2 cellular contexts compared by ENCODE assay signal in the genomic region with DNA sequence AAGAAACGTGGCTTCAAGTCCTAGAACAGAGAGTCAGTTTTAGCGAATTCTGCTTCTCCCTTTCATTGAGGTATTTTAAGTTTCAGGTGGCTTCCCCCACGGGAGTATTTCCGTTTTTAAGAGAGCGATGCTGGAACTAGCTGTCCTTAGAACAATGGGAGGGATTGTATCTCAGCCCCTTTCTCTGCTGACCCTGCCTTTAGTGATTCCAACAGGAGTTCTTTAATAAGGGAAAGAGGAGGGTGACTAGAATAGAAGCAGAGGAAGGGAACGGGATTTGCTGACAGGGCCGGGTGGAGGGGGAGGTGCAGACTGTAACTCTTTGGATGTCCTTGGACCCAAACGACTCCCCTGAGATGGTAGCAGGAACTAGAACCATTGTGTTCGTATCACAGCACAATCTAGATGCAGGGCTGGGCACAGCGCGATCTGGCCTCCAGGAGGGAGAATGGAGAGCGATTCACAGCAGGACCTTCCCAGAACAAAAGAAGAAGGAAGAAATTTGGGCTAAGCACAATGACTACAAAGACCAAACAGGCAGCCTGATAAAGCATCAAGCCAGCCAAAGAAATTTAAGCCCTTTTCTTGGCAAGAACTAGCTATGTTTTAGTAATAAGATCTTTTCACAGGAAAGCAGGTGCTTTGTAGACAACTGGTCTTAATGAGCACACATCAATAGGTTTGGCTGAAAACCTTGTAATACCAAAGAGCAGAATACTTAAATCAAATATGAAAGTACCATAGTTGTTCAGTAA.
A peak's percentile ranks its signal among the peaks of the same experiment; 100 is the strongest.
TF ChIP-seq lines count a peak whose summit lies in the region.

No MANE protein-coding gene starts in this region.

TF ChIP-seq in GM23338, 12 proteins besides CTCF, POLR2A, EP300 and RAD21:
- TF ChIP-seq, protein P1, sequence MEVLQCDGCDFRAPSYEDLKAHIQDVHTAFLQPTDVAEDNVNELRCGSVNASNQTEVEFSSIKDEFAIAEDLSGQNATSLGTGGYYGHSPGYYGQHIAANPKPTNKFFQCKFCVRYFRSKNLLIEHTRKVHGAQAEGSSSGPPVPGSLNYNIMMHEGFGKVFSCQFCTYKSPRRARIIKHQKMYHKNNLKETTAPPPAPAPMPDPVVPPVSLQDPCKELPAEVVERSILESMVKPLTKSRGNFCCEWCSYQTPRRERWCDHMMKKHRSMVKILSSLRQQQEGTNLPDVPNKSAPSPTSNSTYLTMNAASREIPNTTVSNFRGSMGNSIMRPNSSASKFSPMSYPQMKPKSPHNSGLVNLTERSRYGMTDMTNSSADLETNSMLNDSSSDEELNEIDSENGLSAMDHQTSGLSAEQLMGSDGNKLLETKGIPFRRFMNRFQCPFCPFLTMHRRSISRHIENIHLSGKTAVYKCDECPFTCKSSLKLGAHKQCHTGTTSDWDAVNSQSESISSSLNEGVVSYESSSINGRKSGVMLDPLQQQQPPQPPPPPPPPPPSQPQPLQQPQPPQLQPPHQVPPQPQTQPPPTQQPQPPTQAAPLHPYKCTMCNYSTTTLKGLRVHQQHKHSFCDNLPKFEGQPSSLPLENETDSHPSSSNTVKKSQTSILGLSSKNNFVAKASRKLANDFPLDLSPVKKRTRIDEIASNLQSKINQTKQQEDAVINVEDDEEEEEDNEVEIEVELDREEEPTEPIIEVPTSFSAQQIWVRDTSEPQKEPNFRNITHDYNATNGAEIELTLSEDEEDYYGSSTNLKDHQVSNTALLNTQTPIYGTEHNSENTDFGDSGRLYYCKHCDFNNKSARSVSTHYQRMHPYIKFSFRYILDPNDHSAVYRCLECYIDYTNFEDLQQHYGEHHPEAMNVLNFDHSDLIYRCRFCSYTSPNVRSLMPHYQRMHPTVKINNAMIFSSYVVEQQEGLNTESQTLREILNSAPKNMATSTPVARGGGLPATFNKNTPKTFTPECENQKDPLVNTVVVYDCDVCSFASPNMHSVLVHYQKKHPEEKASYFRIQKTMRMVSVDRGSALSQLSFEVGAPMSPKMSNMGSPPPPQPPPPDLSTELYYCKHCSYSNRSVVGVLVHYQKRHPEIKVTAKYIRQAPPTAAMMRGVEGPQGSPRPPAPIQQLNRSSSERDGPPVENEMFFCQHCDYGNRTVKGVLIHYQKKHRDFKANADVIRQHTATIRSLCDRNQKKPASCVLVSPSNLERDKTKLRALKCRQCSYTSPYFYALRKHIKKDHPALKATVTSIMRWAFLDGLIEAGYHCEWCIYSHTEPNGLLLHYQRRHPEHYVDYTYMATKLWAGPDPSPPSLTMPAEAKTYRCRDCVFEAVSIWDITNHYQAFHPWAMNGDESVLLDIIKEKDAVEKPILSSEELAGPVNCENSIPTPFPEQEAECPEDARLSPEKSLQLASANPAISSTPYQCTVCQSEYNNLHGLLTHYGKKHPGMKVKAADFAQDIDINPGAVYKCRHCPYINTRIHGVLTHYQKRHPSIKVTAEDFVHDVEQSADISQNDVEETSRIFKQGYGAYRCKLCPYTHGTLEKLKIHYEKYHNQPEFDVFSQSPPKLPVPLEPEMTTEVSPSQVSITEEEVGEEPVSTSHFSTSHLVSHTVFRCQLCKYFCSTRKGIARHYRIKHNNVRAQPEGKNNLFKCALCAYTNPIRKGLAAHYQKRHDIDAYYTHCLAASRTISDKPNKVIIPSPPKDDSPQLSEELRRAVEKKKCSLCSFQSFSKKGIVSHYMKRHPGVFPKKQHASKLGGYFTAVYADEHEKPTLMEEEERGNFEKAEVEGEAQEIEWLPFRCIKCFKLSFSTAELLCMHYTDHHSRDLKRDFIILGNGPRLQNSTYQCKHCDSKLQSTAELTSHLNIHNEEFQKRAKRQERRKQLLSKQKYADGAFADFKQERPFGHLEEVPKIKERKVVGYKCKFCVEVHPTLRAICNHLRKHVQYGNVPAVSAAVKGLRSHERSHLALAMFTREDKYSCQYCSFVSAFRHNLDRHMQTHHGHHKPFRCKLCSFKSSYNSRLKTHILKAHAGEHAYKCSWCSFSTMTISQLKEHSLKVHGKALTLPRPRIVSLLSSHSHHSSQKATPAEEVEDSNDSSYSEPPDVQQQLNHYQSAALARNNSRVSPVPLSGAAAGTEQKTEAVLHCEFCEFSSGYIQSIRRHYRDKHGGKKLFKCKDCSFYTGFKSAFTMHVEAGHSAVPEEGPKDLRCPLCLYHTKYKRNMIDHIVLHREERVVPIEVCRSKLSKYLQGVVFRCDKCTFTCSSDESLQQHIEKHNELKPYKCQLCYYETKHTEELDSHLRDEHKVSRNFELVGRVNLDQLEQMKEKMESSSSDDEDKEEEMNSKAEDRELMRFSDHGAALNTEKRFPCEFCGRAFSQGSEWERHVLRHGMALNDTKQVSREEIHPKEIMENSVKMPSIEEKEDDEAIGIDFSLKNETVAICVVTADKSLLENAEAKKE (CRISPR knock-in tag; IDR thresholded peaks at IDR 0.05) = peak; percentile 9; the same call in 1 of the 2 replicates
- TF ChIP-seq STAT1 (IDR thresholded peaks at IDR 0.05; ENCODE audit: unreplicated experiment) = no peak

TF ChIP-seq in H1, 55 proteins besides CTCF, POLR2A, EP300 and RAD21:
- TF ChIP-seq GTF2F1 (IDR thresholded peaks at IDR 0.05; ENCODE audit: borderline replicate concordance, low read depth, low read length) = no peak
- TF ChIP-seq HDAC2 (IDR thresholded peaks at IDR 0.05; ENCODE audit: borderline replicate concordance in 1 of 2, low read depth in 2 of 2, low read length in 2 of 2) = 0 out of 4 replicates have a peak, but pooled peaks of 1 of the 2 experiments have one; percentile 18
- no peak for TF ChIP-seq RBBP5 (IDR thresholded peaks at IDR 0.05; ENCODE audit: borderline replicate concordance, low read depth, low read length)
- no peak for TF ChIP-seq HDAC6 (IDR thresholded peaks at IDR 0.05; ENCODE audit: low read depth, low read length)
- TF ChIP-seq JUND (IDR thresholded peaks at IDR 0.05; ENCODE audit: low read length) = no peak
- TF ChIP-seq, protein P2, sequence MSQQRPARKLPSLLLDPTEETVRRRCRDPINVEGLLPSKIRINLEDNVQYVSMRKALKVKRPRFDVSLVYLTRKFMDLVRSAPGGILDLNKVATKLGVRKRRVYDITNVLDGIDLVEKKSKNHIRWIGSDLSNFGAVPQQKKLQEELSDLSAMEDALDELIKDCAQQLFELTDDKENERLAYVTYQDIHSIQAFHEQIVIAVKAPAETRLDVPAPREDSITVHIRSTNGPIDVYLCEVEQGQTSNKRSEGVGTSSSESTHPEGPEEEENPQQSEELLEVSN (IDR thresholded peaks at IDR 0.05) = no peak
- TF ChIP-seq SP4 (IDR thresholded peaks at IDR 0.05; ENCODE audit: low read length) = no peak
- no peak for TF ChIP-seq BRCA1 (IDR thresholded peaks at IDR 0.05; ENCODE audit: low read depth, low read length)
- TF ChIP-seq CHD2 (IDR thresholded peaks at IDR 0.05; ENCODE audit: low read length) = no peak
- TF ChIP-seq PHF8 (conservative IDR thresholded peaks at IDR 0.05; ENCODE audit: low read depth, low read length) = no peak
- TF ChIP-seq, protein P3, sequence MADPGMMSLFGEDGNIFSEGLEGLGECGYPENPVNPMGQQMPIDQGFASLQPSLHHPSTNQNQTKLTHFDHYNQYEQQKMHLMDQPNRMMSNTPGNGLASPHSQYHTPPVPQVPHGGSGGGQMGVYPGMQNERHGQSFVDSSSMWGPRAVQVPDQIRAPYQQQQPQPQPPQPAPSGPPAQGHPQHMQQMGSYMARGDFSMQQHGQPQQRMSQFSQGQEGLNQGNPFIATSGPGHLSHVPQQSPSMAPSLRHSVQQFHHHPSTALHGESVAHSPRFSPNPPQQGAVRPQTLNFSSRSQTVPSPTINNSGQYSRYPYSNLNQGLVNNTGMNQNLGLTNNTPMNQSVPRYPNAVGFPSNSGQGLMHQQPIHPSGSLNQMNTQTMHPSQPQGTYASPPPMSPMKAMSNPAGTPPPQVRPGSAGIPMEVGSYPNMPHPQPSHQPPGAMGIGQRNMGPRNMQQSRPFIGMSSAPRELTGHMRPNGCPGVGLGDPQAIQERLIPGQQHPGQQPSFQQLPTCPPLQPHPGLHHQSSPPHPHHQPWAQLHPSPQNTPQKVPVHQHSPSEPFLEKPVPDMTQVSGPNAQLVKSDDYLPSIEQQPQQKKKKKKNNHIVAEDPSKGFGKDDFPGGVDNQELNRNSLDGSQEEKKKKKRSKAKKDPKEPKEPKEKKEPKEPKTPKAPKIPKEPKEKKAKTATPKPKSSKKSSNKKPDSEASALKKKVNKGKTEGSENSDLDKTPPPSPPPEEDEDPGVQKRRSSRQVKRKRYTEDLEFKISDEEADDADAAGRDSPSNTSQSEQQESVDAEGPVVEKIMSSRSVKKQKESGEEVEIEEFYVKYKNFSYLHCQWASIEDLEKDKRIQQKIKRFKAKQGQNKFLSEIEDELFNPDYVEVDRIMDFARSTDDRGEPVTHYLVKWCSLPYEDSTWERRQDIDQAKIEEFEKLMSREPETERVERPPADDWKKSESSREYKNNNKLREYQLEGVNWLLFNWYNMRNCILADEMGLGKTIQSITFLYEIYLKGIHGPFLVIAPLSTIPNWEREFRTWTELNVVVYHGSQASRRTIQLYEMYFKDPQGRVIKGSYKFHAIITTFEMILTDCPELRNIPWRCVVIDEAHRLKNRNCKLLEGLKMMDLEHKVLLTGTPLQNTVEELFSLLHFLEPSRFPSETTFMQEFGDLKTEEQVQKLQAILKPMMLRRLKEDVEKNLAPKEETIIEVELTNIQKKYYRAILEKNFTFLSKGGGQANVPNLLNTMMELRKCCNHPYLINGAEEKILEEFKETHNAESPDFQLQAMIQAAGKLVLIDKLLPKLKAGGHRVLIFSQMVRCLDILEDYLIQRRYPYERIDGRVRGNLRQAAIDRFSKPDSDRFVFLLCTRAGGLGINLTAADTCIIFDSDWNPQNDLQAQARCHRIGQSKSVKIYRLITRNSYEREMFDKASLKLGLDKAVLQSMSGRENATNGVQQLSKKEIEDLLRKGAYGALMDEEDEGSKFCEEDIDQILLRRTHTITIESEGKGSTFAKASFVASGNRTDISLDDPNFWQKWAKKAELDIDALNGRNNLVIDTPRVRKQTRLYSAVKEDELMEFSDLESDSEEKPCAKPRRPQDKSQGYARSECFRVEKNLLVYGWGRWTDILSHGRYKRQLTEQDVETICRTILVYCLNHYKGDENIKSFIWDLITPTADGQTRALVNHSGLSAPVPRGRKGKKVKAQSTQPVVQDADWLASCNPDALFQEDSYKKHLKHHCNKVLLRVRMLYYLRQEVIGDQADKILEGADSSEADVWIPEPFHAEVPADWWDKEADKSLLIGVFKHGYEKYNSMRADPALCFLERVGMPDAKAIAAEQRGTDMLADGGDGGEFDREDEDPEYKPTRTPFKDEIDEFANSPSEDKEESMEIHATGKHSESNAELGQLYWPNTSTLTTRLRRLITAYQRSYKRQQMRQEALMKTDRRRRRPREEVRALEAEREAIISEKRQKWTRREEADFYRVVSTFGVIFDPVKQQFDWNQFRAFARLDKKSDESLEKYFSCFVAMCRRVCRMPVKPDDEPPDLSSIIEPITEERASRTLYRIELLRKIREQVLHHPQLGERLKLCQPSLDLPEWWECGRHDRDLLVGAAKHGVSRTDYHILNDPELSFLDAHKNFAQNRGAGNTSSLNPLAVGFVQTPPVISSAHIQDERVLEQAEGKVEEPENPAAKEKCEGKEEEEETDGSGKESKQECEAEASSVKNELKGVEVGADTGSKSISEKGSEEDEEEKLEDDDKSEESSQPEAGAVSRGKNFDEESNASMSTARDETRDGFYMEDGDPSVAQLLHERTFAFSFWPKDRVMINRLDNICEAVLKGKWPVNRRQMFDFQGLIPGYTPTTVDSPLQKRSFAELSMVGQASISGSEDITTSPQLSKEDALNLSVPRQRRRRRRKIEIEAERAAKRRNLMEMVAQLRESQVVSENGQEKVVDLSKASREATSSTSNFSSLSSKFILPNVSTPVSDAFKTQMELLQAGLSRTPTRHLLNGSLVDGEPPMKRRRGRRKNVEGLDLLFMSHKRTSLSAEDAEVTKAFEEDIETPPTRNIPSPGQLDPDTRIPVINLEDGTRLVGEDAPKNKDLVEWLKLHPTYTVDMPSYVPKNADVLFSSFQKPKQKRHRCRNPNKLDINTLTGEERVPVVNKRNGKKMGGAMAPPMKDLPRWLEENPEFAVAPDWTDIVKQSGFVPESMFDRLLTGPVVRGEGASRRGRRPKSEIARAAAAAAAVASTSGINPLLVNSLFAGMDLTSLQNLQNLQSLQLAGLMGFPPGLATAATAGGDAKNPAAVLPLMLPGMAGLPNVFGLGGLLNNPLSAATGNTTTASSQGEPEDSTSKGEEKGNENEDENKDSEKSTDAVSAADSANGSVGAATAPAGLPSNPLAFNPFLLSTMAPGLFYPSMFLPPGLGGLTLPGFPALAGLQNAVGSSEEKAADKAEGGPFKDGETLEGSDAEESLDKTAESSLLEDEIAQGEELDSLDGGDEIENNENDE (IDR thresholded peaks at IDR 0.05; ENCODE audit: insufficient replicate concordance, low read length) = peak; percentile 67
- TF ChIP-seq RNF2 (IDR thresholded peaks at IDR 0.05; ENCODE audit: borderline replicate concordance, low read depth, low read length, missing control alignments, poor library complexity, severe bottlenecking) = no peak
- no peak for TF ChIP-seq CREB1 (IDR thresholded peaks at IDR 0.05)
- TF ChIP-seq ASH2L (IDR thresholded peaks at IDR 0.05; ENCODE audit: low read length) = peak; percentile 67
- no peak for TF ChIP-seq BACH1 (IDR thresholded peaks at IDR 0.05; ENCODE audit: low read length)
- no peak for TF ChIP-seq KDM4A (IDR thresholded peaks at IDR 0.05; ENCODE audit: low read depth, low read length, severe bottlenecking)
- TF ChIP-seq CBX8 (IDR thresholded peaks at IDR 0.05; ENCODE audit: borderline replicate concordance, low read depth, low read length) = no peak
- no peak for TF ChIP-seq POLR2AphosphoS5 (IDR thresholded peaks at IDR 0.05; ENCODE audit: low read depth, low read length)
- no peak for TF ChIP-seq SP2 (IDR thresholded peaks at IDR 0.05; ENCODE audit: low read length)
- TF ChIP-seq TEAD4 (IDR thresholded peaks at IDR 0.05; ENCODE audit: low read depth, low read length) = no peak
- no peak for TF ChIP-seq FOSL1 (IDR thresholded peaks at IDR 0.05; ENCODE audit: insufficient read depth, low read depth, low read length)
- no peak for TF ChIP-seq CEBPB (IDR thresholded peaks at IDR 0.05; ENCODE audit: low read depth, low read length)
- peak; percentile 53 for TF ChIP-seq NANOG (IDR thresholded peaks at IDR 0.05; ENCODE audit: insufficient read depth, low read depth, low read length, poor library complexity, severe bottlenecking)
- peak; percentile 54 for TF ChIP-seq CTBP2 (IDR thresholded peaks at IDR 0.05; ENCODE audit: borderline replicate concordance, insufficient read depth, insufficient read length, low read length)
- no peak for TF ChIP-seq SIX5 (IDR thresholded peaks at IDR 0.05; ENCODE audit: low read depth, low read length)
